In the genomic region with DNA sequence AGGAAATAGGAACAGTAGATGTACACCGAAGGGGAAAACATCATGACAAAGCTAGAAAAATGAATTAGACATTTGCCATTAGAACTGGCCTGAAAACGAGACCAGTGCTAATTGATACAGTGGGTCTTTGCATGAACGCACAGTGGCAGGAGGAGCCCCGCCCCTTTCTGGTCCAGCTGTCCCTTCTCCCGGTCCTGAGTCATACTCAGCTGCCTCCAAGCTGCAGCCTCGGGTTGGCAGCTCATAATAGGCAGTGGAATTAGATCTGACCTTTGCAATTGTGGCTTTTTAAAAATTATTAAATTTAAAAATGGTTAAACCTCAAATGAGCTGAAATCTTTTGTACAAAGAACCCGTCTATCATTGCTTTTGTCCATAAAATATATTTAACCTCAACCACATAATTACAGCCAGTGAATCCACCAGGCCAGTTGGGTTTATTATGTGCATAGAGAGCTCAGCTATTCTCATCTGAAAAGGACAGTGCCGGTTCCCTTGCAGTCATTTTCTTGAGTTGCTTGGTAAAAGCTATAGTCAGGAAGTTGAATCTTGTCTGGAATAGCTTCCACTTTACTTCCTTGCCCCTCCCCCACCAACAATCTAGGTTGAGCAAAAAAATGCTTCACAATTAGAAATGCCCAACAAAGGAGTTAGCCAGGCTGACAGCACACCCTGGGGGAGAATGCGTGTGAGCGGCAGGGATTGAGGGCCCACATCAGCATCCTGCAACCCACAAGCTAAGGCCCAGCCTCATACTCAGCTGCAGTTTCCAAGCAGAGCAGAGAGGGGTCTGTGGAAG, we compare ENCODE assay signal across 8 cellular contexts.
A peak's percentile ranks its signal among the peaks of the same experiment; 100 is the strongest.
DNase-seq lines count a peak whose midpoint lies in the region.

No MANE protein-coding gene starts in this region.

- peak; percentile 25 for DNase-seq in D341Med (ENCODE audit: low spot score)
- peak; percentile 33 for DNase-seq in NCI-H2196 treated with DMSO at 0.1 percent for 48 hours (lab: John Stamatoyannopoulos, UW; ENCODE audit: unreplicated experiment)
- DNase-seq in dermis blood vessel endothelial cell = peak; percentile 37
- peak; percentile 49 for DNase-seq in middle frontal gyrus (ENCODE audit: extremely low spot score, low spot score)
- DNase-seq in NCI-H1105 (lab: John Stamatoyannopoulos, UW) = no peak
- DNase-seq in activated CD4-positive, CD25-positive, alpha-beta regulatory T cell treated with anti-CD3 and anti-CD28 coated beads, Interleukin-2, amount 50 U/mL, for 72 hours = no peak
- DNase-seq in NCI-H2029 treated with DMSO at 0.1 percent for 48 hours (lab: John Stamatoyannopoulos, UW) = no peak
- no peak for DNase-seq in cerebellar cortex (ENCODE audit: low spot score)

Comparison
In these comparisons a context has a peak if more than half of its experiments do, and no peak if none do; other contexts are left out.
1. DNase-seq: peak in D341Med (single experiment), NCI-H2196 treated with DMSO at 0.1 percent for 48 hours (single experiment), dermis blood vessel endothelial cell (single experiment) and middle frontal gyrus (single experiment); none in NCI-H1105 (single experiment), activated CD4-positive, CD25-positive, alpha-beta regulatory T cell treated with anti-CD3 and anti-CD28 coated beads, Interleukin-2, amount 50 U/mL, for 72 hours (single experiment), NCI-H2029 treated with DMSO at 0.1 percent for 48 hours (single experiment) and cerebellar cortex (single experiment).